25 cellular contexts compared by ENCODE assay signal in the genomic region with DNA sequence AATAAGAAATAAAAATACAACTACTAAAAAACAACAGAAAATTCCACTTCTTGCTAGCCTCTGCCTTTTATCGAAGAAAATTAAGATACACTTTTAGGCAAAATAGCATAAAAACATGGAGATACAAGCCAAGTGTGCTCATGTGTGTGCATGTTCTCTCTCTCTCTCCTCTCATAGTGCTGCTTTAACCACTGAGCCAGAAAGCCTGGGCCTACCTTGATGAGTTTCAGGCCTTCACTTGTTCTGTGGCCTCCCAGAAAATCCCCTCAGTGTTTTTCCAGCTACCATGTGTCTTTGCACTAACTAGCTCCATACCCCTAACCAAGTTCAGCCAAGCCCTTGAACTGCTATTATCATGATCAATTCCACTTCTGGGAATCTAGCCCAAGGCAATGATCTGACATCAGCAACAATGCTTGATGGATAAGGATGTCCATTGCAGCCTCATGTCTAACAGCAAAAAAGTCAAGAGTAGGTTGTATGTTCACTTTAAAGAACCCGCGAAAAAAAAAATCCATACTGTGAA. TPM values are rescaled to one million over a fixed set of nuclear protein-coding genes. Genes with fewer than 3 reads are reported as not detected.
"Had no signal": no experiment of that assay in that cellular context is flagged by ENCODE, and none has a peak within 500 bp of the region (broad histone marks: within the 10 kb centered on the region; RNA-seq: fewer than 3 reads in every experiment).

No MANE protein-coding gene starts in this region.

- H3K4me1 ChIP-seq: heart right ventricle, left lung, psoas muscle, spleen, tibial nerve, upper lobe of left lung had no signal

- H3K27me3 ChIP-seq: ovary, tibial nerve, upper lobe of left lung had no signal

- DNase-seq: cortex of kidney; dorsolateral prefrontal cortex; effector CD4-positive, alpha-beta T cell; foreskin melanocyte; glutamatergic neuron; heart right ventricle; hippocampal formation; left cardiac atrium; left lung; natural killer cell; occipital lobe; psoas muscle; right cardiac atrium; spleen; stimulated activated CD4-positive, alpha-beta T cell treated with anti-CD3 and anti-CD28 coated beads, Interleukin-4, amount 100 ng/mL, for 4 hours; stimulated activated naive CD8-positive, alpha-beta T cell treated with anti-CD3 and anti-CD28 coated beads, Interleukin-15, Interleukin-2, amounts not matched to agents 100 U/mL and 50 U/mL, for 24 hours; substantia nigra; upper lobe of left lung had no signal

- H3K4me3 ChIP-seq: dorsolateral prefrontal cortex, heart right ventricle, left lung, ovary, psoas muscle, skin epidermis, spleen, thoracic aorta, tibial nerve, upper lobe of left lung had no signal

- H3K4me1 Mint-ChIP-seq: natural killer cell had no signal

- H3K36me3 Mint-ChIP-seq: natural killer cell had no signal

- H3K27ac Mint-ChIP-seq: natural killer cell; stimulated activated memory B cell treated with anti-CD40 and anti-IgM and Interleukin-4, amounts not matched to agents 10 μg/mL and 1 μg/mL and 100 μg/mL, for 72 hours had no signal

- H3K4me3 Mint-ChIP-seq: natural killer cell; stimulated activated memory B cell treated with anti-CD40 and anti-IgM and Interleukin-4, amounts not matched to agents 10 μg/mL and 1 μg/mL and 100 μg/mL, for 72 hours had no signal

- H3K36me3 ChIP-seq: heart right ventricle, left lung, ovary, spleen, thoracic aorta, tibial nerve, upper lobe of left lung had no signal

- H3K27ac ChIP-seq: dorsolateral prefrontal cortex, heart right ventricle, left lung, psoas muscle, skin epidermis, spleen, thoracic aorta, tibial nerve, upper lobe of left lung had no signal

- H3K9me3 Mint-ChIP-seq: natural killer cell had no signal

- H3K9me3 ChIP-seq: left lung, ovary, psoas muscle, thoracic aorta, upper lobe of left lung had no signal

RNA-seq across cellular contexts. Expression of a gene that starts 18.1 kb away (rescaled TPM):
- total RNA-seq: lung microvascular endothelial cell, occipital lobe, thoracic aorta had no signal
- polyA plus RNA-seq: neural cell had no signal
